ENCODE assay signal across 1 cellular context in genomic region chr9:101445353-101446029, GRCh38.
TF ChIP-seq lines count a peak whose summit lies in the region.

No MANE protein-coding gene starts in this region.

TF ChIP-seq in HepG2, 621 proteins besides CTCF, POLR2A, EP300 and RAD21 (continued from another document and continues in another):
- peak; percentile 69; the same call in 1 of the 2 replicates for TF ChIP-seq ZNF646 (CRISPR knock-in tag; IDR thresholded peaks at IDR 0.05)
- no peak for TF ChIP-seq ZNF576 (CRISPR knock-in tag; IDR thresholded peaks at IDR 0.05)
- TF ChIP-seq ZNF775 (CRISPR knock-in tag; IDR thresholded peaks at IDR 0.05; ENCODE audit: borderline replicate concordance), result peak; percentile 59; the same call in 1 of the 2 replicates
- TF ChIP-seq CEBPB (IDR thresholded peaks at IDR 0.05; ENCODE audit: borderline replicate concordance, low read depth, low read length), result peak; percentile 96
- no peak for TF ChIP-seq NAIF1 (CRISPR knock-in tag; IDR thresholded peaks at IDR 0.05; ENCODE audit: borderline replicate concordance)
- TF ChIP-seq NR2F1 (CRISPR knock-in tag; IDR thresholded peaks at IDR 0.05), result peak in 1 of 2 experiments; percentile 32; a peak in 1 of 4 replicates
- TF ChIP-seq, protein P1, sequence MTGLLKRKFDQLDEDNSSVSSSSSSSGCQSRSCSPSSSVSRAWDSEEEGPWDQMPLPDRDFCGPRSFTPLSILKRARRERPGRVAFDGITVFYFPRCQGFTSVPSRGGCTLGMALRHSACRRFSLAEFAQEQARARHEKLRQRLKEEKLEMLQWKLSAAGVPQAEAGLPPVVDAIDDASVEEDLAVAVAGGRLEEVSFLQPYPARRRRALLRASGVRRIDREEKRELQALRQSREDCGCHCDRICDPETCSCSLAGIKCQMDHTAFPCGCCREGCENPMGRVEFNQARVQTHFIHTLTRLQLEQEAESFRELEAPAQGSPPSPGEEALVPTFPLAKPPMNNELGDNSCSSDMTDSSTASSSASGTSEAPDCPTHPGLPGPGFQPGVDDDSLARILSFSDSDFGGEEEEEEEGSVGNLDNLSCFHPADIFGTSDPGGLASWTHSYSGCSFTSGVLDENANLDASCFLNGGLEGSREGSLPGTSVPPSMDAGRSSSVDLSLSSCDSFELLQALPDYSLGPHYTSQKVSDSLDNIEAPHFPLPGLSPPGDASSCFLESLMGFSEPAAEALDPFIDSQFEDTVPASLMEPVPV (CRISPR knock-in tag; IDR thresholded peaks at IDR 0.05), result no peak
- TF ChIP-seq, protein P2, sequence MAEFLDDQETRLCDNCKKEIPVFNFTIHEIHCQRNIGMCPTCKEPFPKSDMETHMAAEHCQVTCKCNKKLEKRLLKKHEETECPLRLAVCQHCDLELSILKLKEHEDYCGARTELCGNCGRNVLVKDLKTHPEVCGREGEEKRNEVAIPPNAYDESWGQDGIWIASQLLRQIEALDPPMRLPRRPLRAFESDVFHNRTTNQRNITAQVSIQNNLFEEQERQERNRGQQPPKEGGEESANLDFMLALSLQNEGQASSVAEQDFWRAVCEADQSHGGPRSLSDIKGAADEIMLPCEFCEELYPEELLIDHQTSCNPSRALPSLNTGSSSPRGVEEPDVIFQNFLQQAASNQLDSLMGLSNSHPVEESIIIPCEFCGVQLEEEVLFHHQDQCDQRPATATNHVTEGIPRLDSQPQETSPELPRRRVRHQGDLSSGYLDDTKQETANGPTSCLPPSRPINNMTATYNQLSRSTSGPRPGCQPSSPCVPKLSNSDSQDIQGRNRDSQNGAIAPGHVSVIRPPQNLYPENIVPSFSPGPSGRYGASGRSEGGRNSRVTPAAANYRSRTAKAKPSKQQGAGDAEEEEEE (CRISPR knock-in tag; IDR thresholded peaks at IDR 0.05; ENCODE audit: borderline replicate concordance), result no peak
- 0 out of 2 replicates have a peak, but pooled peaks have one; percentile 37 for TF ChIP-seq ZKSCAN5 (CRISPR knock-in tag; IDR thresholded peaks at IDR 0.05)
- TF ChIP-seq GATAD1 (CRISPR knock-in tag; IDR thresholded peaks at IDR 0.05), result peak; percentile 10; the same call in 1 of the 2 replicates
- TF ChIP-seq, protein P3, sequence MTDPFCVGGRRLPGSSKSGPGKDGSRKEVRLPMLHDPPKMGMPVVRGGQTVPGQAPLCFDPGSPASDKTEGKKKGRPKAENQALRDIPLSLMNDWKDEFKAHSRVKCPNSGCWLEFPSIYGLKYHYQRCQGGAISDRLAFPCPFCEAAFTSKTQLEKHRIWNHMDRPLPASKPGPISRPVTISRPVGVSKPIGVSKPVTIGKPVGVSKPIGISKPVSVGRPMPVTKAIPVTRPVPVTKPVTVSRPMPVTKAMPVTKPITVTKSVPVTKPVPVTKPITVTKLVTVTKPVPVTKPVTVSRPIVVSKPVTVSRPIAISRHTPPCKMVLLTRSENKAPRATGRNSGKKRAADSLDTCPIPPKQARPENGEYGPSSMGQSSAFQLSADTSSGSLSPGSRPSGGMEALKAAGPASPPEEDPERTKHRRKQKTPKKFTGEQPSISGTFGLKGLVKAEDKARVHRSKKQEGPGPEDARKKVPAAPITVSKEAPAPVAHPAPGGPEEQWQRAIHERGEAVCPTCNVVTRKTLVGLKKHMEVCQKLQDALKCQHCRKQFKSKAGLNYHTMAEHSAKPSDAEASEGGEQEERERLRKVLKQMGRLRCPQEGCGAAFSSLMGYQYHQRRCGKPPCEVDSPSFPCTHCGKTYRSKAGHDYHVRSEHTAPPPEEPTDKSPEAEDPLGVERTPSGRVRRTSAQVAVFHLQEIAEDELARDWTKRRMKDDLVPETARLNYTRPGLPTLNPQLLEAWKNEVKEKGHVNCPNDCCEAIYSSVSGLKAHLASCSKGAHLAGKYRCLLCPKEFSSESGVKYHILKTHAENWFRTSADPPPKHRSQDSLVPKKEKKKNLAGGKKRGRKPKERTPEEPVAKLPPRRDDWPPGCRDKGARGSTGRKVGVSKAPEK (CRISPR knock-in tag; IDR thresholded peaks at IDR 0.05; ENCODE audit: borderline replicate concordance), result peak; percentile 80; the same call in 1 of the 2 replicates
- TF ChIP-seq, protein P4, sequence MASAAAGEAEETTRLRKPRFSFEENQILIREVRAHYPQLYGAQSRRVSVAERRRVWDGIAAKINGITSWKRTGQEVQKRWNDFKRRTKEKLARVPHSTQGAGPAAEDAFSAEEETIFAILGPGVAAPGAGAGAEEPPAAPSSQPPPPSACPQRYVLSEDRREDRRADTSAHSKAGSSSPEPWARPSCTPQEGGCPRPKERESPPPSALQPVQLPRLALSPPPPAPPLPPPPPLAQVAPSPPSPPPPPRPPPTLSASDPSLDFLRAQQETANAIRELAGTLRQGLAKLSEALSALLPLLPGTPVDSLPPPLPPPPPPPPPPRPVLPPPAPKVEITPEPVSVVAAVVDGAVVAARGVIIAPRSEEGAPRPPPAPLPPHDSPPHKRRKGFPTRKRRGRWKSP (CRISPR knock-in tag; IDR thresholded peaks at IDR 0.05), result peak; percentile 52; the same call in 1 of the 2 replicates
- no peak for TF ChIP-seq HOXD1 (CRISPR knock-in tag; IDR thresholded peaks at IDR 0.05)
- no peak for TF ChIP-seq ZFYVE20 (CRISPR knock-in tag; IDR thresholded peaks at IDR 0.05; ENCODE audit: borderline replicate concordance, low read depth)
- no peak; the same call in 1 of the 2 replicates for TF ChIP-seq REPIN1 (CRISPR knock-in tag; IDR thresholded peaks at IDR 0.05; ENCODE audit: borderline replicate concordance, low read depth)
- no peak for TF ChIP-seq KDM5B (CRISPR knock-in tag; IDR thresholded peaks at IDR 0.05; ENCODE audit: borderline replicate concordance)
- TF ChIP-seq, protein P5, sequence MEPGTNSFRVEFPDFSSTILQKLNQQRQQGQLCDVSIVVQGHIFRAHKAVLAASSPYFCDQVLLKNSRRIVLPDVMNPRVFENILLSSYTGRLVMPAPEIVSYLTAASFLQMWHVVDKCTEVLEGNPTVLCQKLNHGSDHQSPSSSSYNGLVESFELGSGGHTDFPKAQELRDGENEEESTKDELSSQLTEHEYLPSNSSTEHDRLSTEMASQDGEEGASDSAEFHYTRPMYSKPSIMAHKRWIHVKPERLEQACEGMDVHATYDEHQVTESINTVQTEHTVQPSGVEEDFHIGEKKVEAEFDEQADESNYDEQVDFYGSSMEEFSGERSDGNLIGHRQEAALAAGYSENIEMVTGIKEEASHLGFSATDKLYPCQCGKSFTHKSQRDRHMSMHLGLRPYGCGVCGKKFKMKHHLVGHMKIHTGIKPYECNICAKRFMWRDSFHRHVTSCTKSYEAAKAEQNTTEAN (CRISPR knock-in tag; conservative IDR thresholded peaks at IDR 0.05), result 0 out of 2 replicates have a peak, but pooled peaks have one; percentile 19
- TF ChIP-seq ZNF253 (CRISPR knock-in tag; IDR thresholded peaks at IDR 0.05; ENCODE audit: borderline replicate concordance), result no peak
- TF ChIP-seq SOX13 (IDR thresholded peaks at IDR 0.05), result peak; percentile 41; the same call in 1 of the 2 replicates
- peak in 1 of 2 experiments; percentile 92; a peak in 2 of 4 replicates for TF ChIP-seq SOX13 (CRISPR knock-in tag; conservative IDR thresholded peaks at IDR 0.05 in 1 of 2, IDR thresholded peaks at IDR 0.05 in 1 of 2)
- no peak for TF ChIP-seq SP1 (IDR thresholded peaks at IDR 0.05)
- TF ChIP-seq SP1 (CRISPR knock-in tag; IDR thresholded peaks at IDR 0.05), result no peak
- TF ChIP-seq, protein P6, sequence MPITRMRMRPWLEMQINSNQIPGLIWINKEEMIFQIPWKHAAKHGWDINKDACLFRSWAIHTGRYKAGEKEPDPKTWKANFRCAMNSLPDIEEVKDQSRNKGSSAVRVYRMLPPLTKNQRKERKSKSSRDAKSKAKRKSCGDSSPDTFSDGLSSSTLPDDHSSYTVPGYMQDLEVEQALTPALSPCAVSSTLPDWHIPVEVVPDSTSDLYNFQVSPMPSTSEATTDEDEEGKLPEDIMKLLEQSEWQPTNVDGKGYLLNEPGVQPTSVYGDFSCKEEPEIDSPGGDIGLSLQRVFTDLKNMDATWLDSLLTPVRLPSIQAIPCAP (CRISPR knock-in tag; IDR thresholded peaks at IDR 0.05; ENCODE audit: low read depth), result 0 out of 2 replicates have a peak, but pooled peaks have one; percentile 39
- no peak for TF ChIP-seq HOXA9 (CRISPR knock-in tag; IDR thresholded peaks at IDR 0.05; ENCODE audit: borderline replicate concordance)
- TF ChIP-seq ATF1 (CRISPR knock-in tag; IDR thresholded peaks at IDR 0.05), result peak; percentile 73
- no peak; the same call in 1 of the 2 replicates for TF ChIP-seq ZNF746 (CRISPR knock-in tag; IDR thresholded peaks at IDR 0.05)
- TF ChIP-seq ZFP36L1 (CRISPR knock-in tag; IDR thresholded peaks at IDR 0.05), result no peak
- TF ChIP-seq, protein P7, sequence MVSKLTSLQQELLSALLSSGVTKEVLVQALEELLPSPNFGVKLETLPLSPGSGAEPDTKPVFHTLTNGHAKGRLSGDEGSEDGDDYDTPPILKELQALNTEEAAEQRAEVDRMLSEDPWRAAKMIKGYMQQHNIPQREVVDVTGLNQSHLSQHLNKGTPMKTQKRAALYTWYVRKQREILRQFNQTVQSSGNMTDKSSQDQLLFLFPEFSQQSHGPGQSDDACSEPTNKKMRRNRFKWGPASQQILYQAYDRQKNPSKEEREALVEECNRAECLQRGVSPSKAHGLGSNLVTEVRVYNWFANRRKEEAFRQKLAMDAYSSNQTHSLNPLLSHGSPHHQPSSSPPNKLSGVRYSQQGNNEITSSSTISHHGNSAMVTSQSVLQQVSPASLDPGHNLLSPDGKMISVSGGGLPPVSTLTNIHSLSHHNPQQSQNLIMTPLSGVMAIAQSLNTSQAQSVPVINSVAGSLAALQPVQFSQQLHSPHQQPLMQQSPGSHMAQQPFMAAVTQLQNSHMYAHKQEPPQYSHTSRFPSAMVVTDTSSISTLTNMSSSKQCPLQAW (CRISPR knock-in tag; IDR thresholded peaks at IDR 0.05), result peak; percentile 56; the same call in 1 of the 2 replicates
- TF ChIP-seq MAFF (IDR thresholded peaks at IDR 0.05; ENCODE audit: low read depth, low read length), result 0 out of 2 replicates have a peak, but pooled peaks have one; percentile 2
- no peak for TF ChIP-seq EED (CRISPR knock-in tag; IDR thresholded peaks at IDR 0.05)
- peak; percentile 78 for TF ChIP-seq HNF4A (CRISPR knock-in tag; IDR thresholded peaks at IDR 0.05)
- no peak for TF ChIP-seq HOXA7 (CRISPR knock-in tag; IDR thresholded peaks at IDR 0.05)
- TF ChIP-seq FOXO1 (CRISPR knock-in tag; IDR thresholded peaks at IDR 0.05), result peak; percentile 52; the same call in 1 of the 2 replicates
- peak; percentile 52 for TF ChIP-seq TBX2 (CRISPR knock-in tag; IDR thresholded peaks at IDR 0.05; ENCODE audit: borderline replicate concordance)
- TF ChIP-seq ZNF280D (CRISPR knock-in tag; IDR thresholded peaks at IDR 0.05), result peak; percentile 67; the same call in 1 of the 2 replicates
- TF ChIP-seq CC2D1A (CRISPR knock-in tag; IDR thresholded peaks at IDR 0.05), result no peak
